ENCODE assay signal across 15 cellular contexts in genomic region chr2:119766944-119767343, GRCh38.
"Had no signal": no experiment of that assay in that cellular context is flagged by ENCODE, and none has a peak within 500 bp of the region (broad histone marks: within the 10 kb centered on the region; RNA-seq: fewer than 3 reads in every experiment).

No MANE protein-coding gene starts in this region.

- DNase-seq: activated CD4-positive, alpha-beta T cell treated with anti-CD3 and anti-CD28 coated beads for 4 hours; activated CD8-positive, alpha-beta T cell treated with anti-CD3 and anti-CD28 coated beads for 36 hours; activated effector memory CD4-positive, alpha-beta T cell treated with Interleukin-2 at 50 U/mL for 16 hours; activated naive CD4-positive, alpha-beta T cell treated with anti-CD3 and anti-CD28 coated beads, Interleukin-2, amount 50 U/mL, for 16 hours; activated T-cell treated with anti-CD3 and anti-CD28 coated beads, Interleukin-2, amount 50 U/mL, for 4 hours; colonic mucosa; lower lobe of right lung; nephron progenitor cell; stimulated activated CD4-positive, alpha-beta T cell treated with anti-CD3 and anti-CD28 coated beads, Interleukin-12 subunit alpha, Interleukin-12 subunit beta, amount 100 ng/mL, for 4 hours; stimulated activated naive B cell treated with anti-CD40 and anti-IgM and Interleukin-4, amounts not matched to agents 10 μg/mL and 1 μg/mL and 100 μg/mL, for 72 hours; T-helper 17 cell; tibial artery had no signal

- H3K9me3 ChIP-seq: colonic mucosa, esophagus muscularis mucosa, lower lobe of right lung, tibial artery, vagina had no signal

- H3K4me1 ChIP-seq: colonic mucosa had no signal

- H3K36me3 ChIP-seq: colonic mucosa, esophagus muscularis mucosa, lower lobe of right lung, tibial artery, vagina had no signal

- H3K27ac ChIP-seq: cardiac muscle cell, colonic mucosa, esophagus muscularis mucosa, lower lobe of right lung, tibial artery, vagina had no signal

- H3K4me3 ChIP-seq: cardiac muscle cell, colonic mucosa, esophagus muscularis mucosa, lower lobe of right lung, tibial artery, vagina had no signal

- ATAC-seq: activated CD8-positive, alpha-beta T cell treated with anti-CD3 and anti-CD28 coated beads for 36 hours; activated T-cell treated with anti-CD3 and anti-CD28 coated beads, Interleukin-2, amount 50 U/mL, for 4 hours; lower lobe of right lung; stimulated activated naive B cell treated with anti-CD40 and anti-IgM and Interleukin-4, amounts not matched to agents 10 μg/mL and 1 μg/mL and 100 μg/mL, for 72 hours; T-helper 17 cell had no signal

- H3K27me3 ChIP-seq: cardiac muscle cell, colonic mucosa, esophagus muscularis mucosa, tibial artery, vagina had no signal
